25 cellular contexts compared by ENCODE assay signal in the genomic region with DNA sequence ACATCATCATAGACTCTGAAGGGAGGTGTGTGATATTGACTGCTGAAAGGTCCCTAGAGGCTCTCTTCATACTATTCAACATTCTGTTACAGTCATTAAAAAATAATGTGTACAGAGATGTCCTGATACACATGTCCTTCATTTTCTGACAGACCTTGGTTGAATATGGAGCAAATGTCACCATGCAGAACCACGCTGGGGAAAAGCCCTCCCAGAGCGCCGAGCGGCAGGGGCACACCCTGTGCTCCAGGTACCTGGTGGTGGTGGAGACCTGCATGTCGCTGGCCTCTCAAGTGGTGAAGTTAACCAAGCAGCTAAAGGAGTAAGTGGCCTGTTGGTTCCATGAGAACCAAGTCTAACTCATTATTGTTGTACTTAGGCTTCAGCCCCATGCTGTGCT.
"Had no signal": no experiment of that assay in that cellular context is flagged by ENCODE, and none has a peak within 500 bp of the region (broad histone marks: within the 10 kb centered on the region; RNA-seq: fewer than 3 reads in every experiment).

No MANE protein-coding gene starts in this region.

- H3K36me3 ChIP-seq: colonic mucosa, esophagus muscularis mucosa, esophagus squamous epithelium, gastrocnemius medialis had no signal

- H3K9me3 ChIP-seq: colonic mucosa, esophagus muscularis mucosa, esophagus squamous epithelium, gastrocnemius medialis, gastroesophageal sphincter, heart left ventricle, heart right ventricle had no signal

- H3K27ac Mint-ChIP-seq: dendritic cell treated with granulocyte-macrophage colony-stimulating factor and Interleukin-4, amounts not matched to agents 40 ng/mL and 50 ng/mL, for 4 days; effector memory CD8-positive, alpha-beta T cell had no signal

- H3K4me1 ChIP-seq: colonic mucosa, esophagus muscularis mucosa, esophagus squamous epithelium, foreskin keratinocyte, gastrocnemius medialis, heart left ventricle, heart right ventricle had no signal

- H3K27ac ChIP-seq: colonic mucosa, coronary artery, dorsolateral prefrontal cortex, epithelial cell of prostate, esophagus muscularis mucosa, esophagus squamous epithelium, foreskin keratinocyte, gastrocnemius medialis, gastroesophageal sphincter, heart left ventricle, heart right ventricle had no signal

- H3K27me3 ChIP-seq: colonic mucosa, dorsolateral prefrontal cortex, esophagus muscularis mucosa, esophagus squamous epithelium, gastrocnemius medialis, gastroesophageal sphincter, heart left ventricle, heart right ventricle had no signal

- DNase-seq: colonic mucosa; cortex of kidney; dermis blood vessel endothelial cell; dorsolateral prefrontal cortex; effector CD4-positive, alpha-beta T cell; effector CD8-positive, alpha-beta T cell; effector memory CD4-positive, alpha-beta T cell; effector memory CD8-positive, alpha-beta T cell; endodermal cell; erythroblast; esophagus squamous epithelium; foreskin fibroblast; foreskin keratinocyte; foreskin melanocyte; gastrocnemius medialis; glutamatergic neuron; head of caudate nucleus; heart left ventricle; heart right ventricle had no signal

- H3K27me3 Mint-ChIP-seq: dendritic cell treated with granulocyte-macrophage colony-stimulating factor and Interleukin-4, amounts not matched to agents 40 ng/mL and 50 ng/mL, for 4 days had no signal

- H3K9me3 Mint-ChIP-seq: effector memory CD8-positive, alpha-beta T cell; endodermal cell had no signal

- ATAC-seq: effector memory CD8-positive, alpha-beta T cell; esophagus mucosa; foreskin keratinocyte; gastrocnemius medialis; gastroesophageal sphincter; heart left ventricle; heart right ventricle had no signal

- H3K4me3 ChIP-seq: colonic mucosa, coronary artery, dorsolateral prefrontal cortex, esophagus muscularis mucosa, esophagus squamous epithelium, gastrocnemius medialis, gastroesophageal sphincter, heart left ventricle, heart right ventricle had no signal

- H3K4me3 Mint-ChIP-seq: dendritic cell treated with granulocyte-macrophage colony-stimulating factor and Interleukin-4, amounts not matched to agents 40 ng/mL and 50 ng/mL, for 4 days; effector memory CD8-positive, alpha-beta T cell; endodermal cell had no signal
